8 cellular contexts compared by ENCODE assay signal in genomic region chr5:146203011-146203871, GRCh38. TPM values are rescaled to one million over a fixed set of nuclear protein-coding genes. Genes with fewer than 3 reads are reported as not detected.
DNase-seq lines count a peak whose midpoint lies in the region; ATAC-seq, FAIRE-seq and TF ChIP-seq lines count a peak whose summit lies in the region.

Gene RBM27 (plus strand): TSS chr5:146203605. CDS start chr5:146203766, 161 bp downstream.

- no peak within 1 kb of the TSS for H3K4me3 Mint-ChIP-seq in activated T-helper 2 cell treated with anti-CD3 and anti-CD28 coated beads, Interferon-gamma antibody, Interleukin-2, Interleukin-4, amounts not matched to agents 10 μg/mL and 5 μg/mL and 100 μg/mL, durations not matched to agents 14 hours and 24 hours and 36 hours (ENCODE audit: low read depth)
- no peak within 1 kb of the TSS for H3K4me3 Mint-ChIP-seq in nephron progenitor cell
- no peak within 1 kb of the TSS for H3K4me3 Mint-ChIP-seq in stimulated activated naive CD8-positive, alpha-beta T cell treated with anti-CD3 and anti-CD28 coated beads, Interleukin-15, amount 100 ng/mL, for 72 hours

- H3K36me3 Mint-ChIP-seq in activated T-helper 2 cell treated with anti-CD3 and anti-CD28 coated beads, Interferon-gamma antibody, Interleukin-2, Interleukin-4, amounts not matched to agents 10 μg/mL and 5 μg/mL and 100 μg/mL, durations not matched to agents 14 hours and 24 hours and 36 hours (ENCODE audit: low read depth): peaks cover 3% of the 10 kb centered on the region
- peaks cover 4% of the 10 kb centered on the region for H3K36me3 Mint-ChIP-seq in nephron progenitor cell (ENCODE audit: low read depth)

- no peaks in the 10 kb centered on the region for H3F3A ChIP-seq in Loucy (ENCODE audit: low read depth)

- no peaks in the 10 kb centered on the region for H3K9me2 ChIP-seq in Loucy (replicated peaks; ENCODE audit: low read depth, low read length)

- peak within 1 kb of the TSS; percentile 95 for H3K4me2 ChIP-seq in Loucy (ENCODE audit: low read depth, low read length, poor library complexity, severe bottlenecking)

- peak within 1 kb of the TSS; percentile 81 for H3K27ac ChIP-seq in RWPE2 (ENCODE audit: poor library complexity, severe bottlenecking)

- H3K9me3 ChIP-seq in Loucy (ENCODE audit: insufficient read depth, low read depth, low read length) (no peaks in the 10 kb centered on the region), RWPE2 (ENCODE audit: severe bottlenecking) (no peaks in the 10 kb centered on the region)

- TF ChIP-seq POLR2A in H54 (IDR thresholded peaks at IDR 0.05; ENCODE audit: low read depth, low read length): peak; percentile 87

- peaks cover 47% of the 10 kb centered on the region for H3K79me2 ChIP-seq in Loucy (ENCODE audit: insufficient read depth, low read length)

- no peak for TF ChIP-seq CTCF in Loucy (conservative IDR thresholded peaks at IDR 0.05; ENCODE audit: low read length)
- TF ChIP-seq CTCF in RWPE2 (IDR thresholded peaks at IDR 0.05; ENCODE audit: poor library complexity, severe bottlenecking): no peak
- TF ChIP-seq CTCF in nephron progenitor cell (IDR thresholded peaks at IDR 0.05): no peak

- FAIRE-seq in H54 (lab: Jason Lieb, UNC): peak; percentile 99

- intact Hi-C loops in activated T-helper 2 cell treated with anti-CD3 and anti-CD28 coated beads, Interferon-gamma antibody, Interleukin-2, Interleukin-4, amounts not matched to agents 10 μg/mL and 5 μg/mL and 100 μg/mL, durations not matched to agents 14 hours and 24 hours and 36 hours (cut with micrococcal nuclease): loop anchor here (1.0 kb wide), 2 partner anchors 21 to 257 kb away; partner anchors contain the start of gene LARS1

- DNase-seq in ELF-1 (ENCODE audit: low read depth, low spot score) (peak; percentile 100), H54 (ENCODE audit: insufficient read length, low spot score) (peak; percentile 100), RWPE2 (ENCODE audit: low spot score) (peak; percentile 96), fibroblast of the conjunctiva (ENCODE audit: low read depth) (peak; percentile 98), nephron progenitor cell (peak; percentile 96)
- peak; percentile 97 for DNase-seq in activated T-helper 2 cell treated with anti-CD3 and anti-CD28 coated beads, Interferon-gamma antibody, Interleukin-2, Interleukin-4, amounts not matched to agents 10 μg/mL and 5 μg/mL and 100 μg/mL, durations not matched to agents 14 hours and 24 hours and 36 hours (ENCODE audit: low spot score)
- DNase-seq in stimulated activated naive CD8-positive, alpha-beta T cell treated with anti-CD3 and anti-CD28 coated beads, Interleukin-15, amount 100 ng/mL, for 72 hours: peak; percentile 99

- H3K27me3 ChIP-seq in Loucy (ENCODE audit: insufficient read depth, low read length, poor library complexity, severe bottlenecking) (no peaks in the 10 kb centered on the region), RWPE2 (ENCODE audit: insufficient read depth, poor library complexity, severe bottlenecking) (no peaks in the 10 kb centered on the region)

- ATAC-seq in RWPE2 (ENCODE audit: low read depth): peak; percentile 99
- peak; percentile 100 for ATAC-seq in stimulated activated naive CD8-positive, alpha-beta T cell treated with anti-CD3 and anti-CD28 coated beads, Interleukin-15, amount 100 ng/mL, for 72 hours

- H3K4me3 ChIP-seq in Loucy (ENCODE audit: low read length, poor library complexity, severe bottlenecking) (peak within 1 kb of the TSS; percentile 78), RWPE2 (ENCODE audit: severe bottlenecking) (peak within 1 kb of the TSS; percentile 68)

- peaks cover 4% of the 10 kb centered on the region for H3K4me1 Mint-ChIP-seq in activated T-helper 2 cell treated with anti-CD3 and anti-CD28 coated beads, Interferon-gamma antibody, Interleukin-2, Interleukin-4, amounts not matched to agents 10 μg/mL and 5 μg/mL and 100 μg/mL, durations not matched to agents 14 hours and 24 hours and 36 hours (ENCODE audit: low read depth)
- peaks cover 22% of the 10 kb centered on the region for H3K4me1 Mint-ChIP-seq in nephron progenitor cell
- no peaks in the 10 kb centered on the region for H3K4me1 Mint-ChIP-seq in stimulated activated naive CD8-positive, alpha-beta T cell treated with anti-CD3 and anti-CD28 coated beads, Interleukin-15, amount 100 ng/mL, for 72 hours

- H3K27ac Mint-ChIP-seq in activated T-helper 2 cell treated with anti-CD3 and anti-CD28 coated beads, Interferon-gamma antibody, Interleukin-2, Interleukin-4, amounts not matched to agents 10 μg/mL and 5 μg/mL and 100 μg/mL, durations not matched to agents 14 hours and 24 hours and 36 hours: no peak within 1 kb of the TSS
- H3K27ac Mint-ChIP-seq in nephron progenitor cell: no peak within 1 kb of the TSS
- no peak within 1 kb of the TSS for H3K27ac Mint-ChIP-seq in stimulated activated naive CD8-positive, alpha-beta T cell treated with anti-CD3 and anti-CD28 coated beads, Interleukin-15, amount 100 ng/mL, for 72 hours

- no peaks in the 10 kb centered on the region for H3K27me3 Mint-ChIP-seq in activated T-helper 2 cell treated with anti-CD3 and anti-CD28 coated beads, Interferon-gamma antibody, Interleukin-2, Interleukin-4, amounts not matched to agents 10 μg/mL and 5 μg/mL and 100 μg/mL, durations not matched to agents 14 hours and 24 hours and 36 hours (ENCODE audit: low read depth)
- no peaks in the 10 kb centered on the region for H3K27me3 Mint-ChIP-seq in nephron progenitor cell (ENCODE audit: low read depth, poor library complexity)
- no peaks in the 10 kb centered on the region for H3K27me3 Mint-ChIP-seq in stimulated activated naive CD8-positive, alpha-beta T cell treated with anti-CD3 and anti-CD28 coated beads, Interleukin-15, amount 100 ng/mL, for 72 hours

- peak within 1 kb of the TSS; percentile 82 for H3K9ac ChIP-seq in Loucy (ENCODE audit: low read depth, low read length, poor library complexity, severe bottlenecking)

- no peaks in the 10 kb centered on the region for H3K9me3 Mint-ChIP-seq in activated T-helper 2 cell treated with anti-CD3 and anti-CD28 coated beads, Interferon-gamma antibody, Interleukin-2, Interleukin-4, amounts not matched to agents 10 μg/mL and 5 μg/mL and 100 μg/mL, durations not matched to agents 14 hours and 24 hours and 36 hours
- no peaks in the 10 kb centered on the region for H3K9me3 Mint-ChIP-seq in nephron progenitor cell
- no peaks in the 10 kb centered on the region for H3K9me3 Mint-ChIP-seq in stimulated activated naive CD8-positive, alpha-beta T cell treated with anti-CD3 and anti-CD28 coated beads, Interleukin-15, amount 100 ng/mL, for 72 hours

- H4K20me1 ChIP-seq in Loucy (ENCODE audit: insufficient read depth, low read length, poor library complexity, severe bottlenecking): peaks cover 34% of the 10 kb centered on the region

- no peaks in the 10 kb centered on the region for H3K36me3 ChIP-seq in Loucy (ENCODE audit: insufficient read depth, low read length)
- peaks cover 8% of the 10 kb centered on the region; the same call in 1 of the 2 replicates for H3K36me3 ChIP-seq in RWPE2 (ENCODE audit: low read depth)

- H3K4me1 ChIP-seq in Loucy (ENCODE audit: insufficient read depth, low read length, poor library complexity, severe bottlenecking) (peaks cover 15% of the 10 kb centered on the region), RWPE2 (ENCODE audit: insufficient read depth, poor library complexity, severe bottlenecking) (peaks cover 27% of the 10 kb centered on the region)

- H2AFZ ChIP-seq in Loucy (ENCODE audit: low read length): peak within 1 kb of the TSS; percentile 98

RNA-seq across cellular contexts. Expression of gene RBM27, which starts in this region (rescaled TPM):
- 32.0 and 36.0 TPM in 2 replicates for total RNA-seq in activated T-helper 2 cell treated with anti-CD3 and anti-CD28 coated beads, Interferon-gamma antibody, Interleukin-2, Interleukin-4, amounts not matched to agents 10 μg/mL and 5 μg/mL and 100 μg/mL, durations not matched to agents 14 hours and 24 hours and 36 hours

Comparison
In these comparisons a context has a peak if more than half of its experiments do, and no peak if none do; other contexts are left out.
1. Peak in every context shown above with its lines: DNase-seq, ATAC-seq, H3K4me3 ChIP-seq and H3K27ac ChIP-seq.